8 cellular contexts compared by ENCODE assay signal in genomic region chr4:139084425-139085093, GRCh38.
DNase-seq lines count a peak whose midpoint lies in the region; ATAC-seq and TF ChIP-seq lines count a peak whose summit lies in the region.

No MANE protein-coding gene starts in this region.

- no peaks in the 10 kb centered on the region for H3K9me3 Mint-ChIP-seq in T-helper 2 cell treated with Interferon-gamma antibody and Interleukin-4, amounts not matched to agents 5 μg/mL and 100 μg/mL, for 36 hours
- H3K9me3 Mint-ChIP-seq in endodermal cell = no peaks in the 10 kb centered on the region

- DNase-seq in T-helper 2 cell treated with Interferon-gamma antibody and Interleukin-4, amounts not matched to agents 5 μg/mL and 100 μg/mL, for 36 hours (ENCODE audit: low spot score) = no peak
- DNase-seq in T-helper 2 cell (no peak), PC-9 (peak in 1 of 2 experiments; percentile 65), endodermal cell (no peak), cerebellar nuclear complex (lab: John Stamatoyannopoulos, UW) (no peak)

- TF ChIP-seq RAD21 in neural cell (conservative IDR thresholded peaks at IDR 0.05) = no peak

- H3K27me3 ChIP-seq in PC-9 (ENCODE audit: insufficient read depth, low read depth) = no peaks in the 10 kb centered on the region
- H3K27me3 ChIP-seq in endodermal cell (ENCODE audit: control insufficient read depth, insufficient read depth, low read length, poor library complexity, severe bottlenecking) = no peaks in the 10 kb centered on the region
- no peaks in the 10 kb centered on the region for H3K27me3 ChIP-seq in neural cell (ENCODE audit: insufficient read depth, low read depth, low read length)

- H3K4me3 ChIP-seq in PC-9 (peak overlapping the region; percentile 95), endodermal cell (ENCODE audit: low read length) (peak overlapping the region; percentile 94), neural cell (ENCODE audit: low read length) (peak overlapping the region; percentile 89)

- H3K27ac ChIP-seq in PC-9 (peak overlapping the region; percentile 85), endodermal cell (ENCODE audit: low read depth, low read length) (peak overlapping the region; percentile 88), neural cell (ENCODE audit: low read length) (peak overlapping the region; percentile 62)

- peak overlapping the region; percentile 95 for H3K4me2 ChIP-seq in PC-9
- peak overlapping the region; percentile 88 for H3K4me2 ChIP-seq in neural cell (ENCODE audit: low read length)

- H3K9ac ChIP-seq in endodermal cell (ENCODE audit: extremely low read depth, low read length, poor library complexity, severe bottlenecking) (peak overlapping the region; percentile 74), neural cell (ENCODE audit: low read length) (peak overlapping the region; percentile 76)

- H3F3A ChIP-seq in PC-9 (ENCODE audit: insufficient read depth, low read depth) (peaks cover 20% of the 10 kb centered on the region), neural cell (ENCODE audit: insufficient read depth, low read length, poor library complexity, severe bottlenecking) (peaks cover 7% of the 10 kb centered on the region)

- no TSS peak for BruUV-seq in PC-9 (replicated peaks; lab: Mats Ljungman, UMichigan)

- peak overlapping the region; percentile 83 for H3K27ac Mint-ChIP-seq in T-helper 2 cell treated with Interferon-gamma antibody and Interleukin-4, amounts not matched to agents 5 μg/mL and 100 μg/mL, for 36 hours
- peak overlapping the region; percentile 93 for H3K27ac Mint-ChIP-seq in endodermal cell

- TF ChIP-seq CTCF in PC-9 (conservative IDR thresholded peaks at IDR 0.05) (no peak), endodermal cell (conservative IDR thresholded peaks at IDR 0.05) (no peak), neural cell (IDR thresholded peaks at IDR 0.05; ENCODE audit: poor library complexity, severe bottlenecking) (no peak)

- ATAC-seq in GM21528 (IDR thresholded peaks at IDR 0.05; ENCODE audit: low FRiP score, unreplicated experiment) (no peak), HG03571 (IDR thresholded peaks at IDR 0.05; ENCODE audit: unreplicated experiment) (no peak)

- peaks cover 3% of the 10 kb centered on the region for H3K27me3 Mint-ChIP-seq in T-helper 2 cell treated with Interferon-gamma antibody and Interleukin-4, amounts not matched to agents 5 μg/mL and 100 μg/mL, for 36 hours (ENCODE audit: low read depth)
- H3K27me3 Mint-ChIP-seq in endodermal cell (ENCODE audit: insufficient read depth) = no peaks in the 10 kb centered on the region

- TF ChIP-seq EP300 in neural cell (conservative IDR thresholded peaks at IDR 0.05; ENCODE audit: poor library complexity, severe bottlenecking) = no peak

- intact Hi-C loops in PC-9 (cut with micrococcal nuclease; ENCODE audit: unreplicated experiment) = loop anchor here (1.0 to 10.0 kb wide), 4 partner anchors 54 to 368 kb away; partner anchors contain the start of gene RAB33B

- POLR2A ChIA-PET in PC-9 (lab: Charles Lee; ENCODE audit: unreplicated experiment) = no interaction called here

- WGBS in endodermal cell (ENCODE audit: insufficient coverage in 1 of 2, insufficient read length in 1 of 2), 2 experiments = 0% methylated on average over 19 to 32 of the region's 32 CpGs

- H2AFZ ChIP-seq in PC-9 (peak overlapping the region; percentile 94), neural cell (ENCODE audit: low read depth, low read length) (no peak overlapping the region)

- H3K9me2 ChIP-seq in PC-9 (ENCODE audit: insufficient read depth) = no peaks in the 10 kb centered on the region
- H3K9me2 ChIP-seq in neural cell (ENCODE audit: insufficient read depth, low read length) = no peaks in the 10 kb centered on the region

- H4K20me1 ChIP-seq in PC-9 (ENCODE audit: insufficient read depth) (peaks cover 24% of the 10 kb centered on the region), neural cell (ENCODE audit: insufficient read depth) (no peaks in the 10 kb centered on the region)

- CTCF ChIA-PET in PC-9 (lab: Charles Lee) = no interaction called here

- no peaks in the 10 kb centered on the region for H3K36me3 ChIP-seq in PC-9 (ENCODE audit: low read depth)
- peaks cover 3% of the 10 kb centered on the region for H3K36me3 ChIP-seq in endodermal cell (ENCODE audit: control insufficient read depth, insufficient read depth, low read length)
- no peaks in the 10 kb centered on the region for H3K36me3 ChIP-seq in neural cell (ENCODE audit: insufficient read depth, low read length)

- H3K79me2 ChIP-seq in PC-9 (ENCODE audit: low read depth) (peaks cover 44% of the 10 kb centered on the region), neural cell (replicated peaks; ENCODE audit: insufficient read depth, low read length) (peaks cover 20% of the 10 kb centered on the region)

- peaks cover 21% of the 10 kb centered on the region for H3K36me3 Mint-ChIP-seq in T-helper 2 cell treated with Interferon-gamma antibody and Interleukin-4, amounts not matched to agents 5 μg/mL and 100 μg/mL, for 36 hours (ENCODE audit: low read depth)
- peaks cover 9% of the 10 kb centered on the region for H3K36me3 Mint-ChIP-seq in endodermal cell (ENCODE audit: low read depth)

- peak overlapping the region; percentile 91 for H3K4me3 Mint-ChIP-seq in T-helper 2 cell treated with Interferon-gamma antibody and Interleukin-4, amounts not matched to agents 5 μg/mL and 100 μg/mL, for 36 hours
- peak overlapping the region; percentile 99 for H3K4me3 Mint-ChIP-seq in endodermal cell

- H3K4me1 ChIP-seq in PC-9 (replicated peaks; ENCODE audit: insufficient read depth) = peaks cover 27% of the 10 kb centered on the region
- H3K4me1 ChIP-seq in endodermal cell (ENCODE audit: control insufficient read depth, insufficient read depth, low read length) = peaks cover 4% of the 10 kb centered on the region

- no peaks in the 10 kb centered on the region for H3K9me3 ChIP-seq in PC-9 (ENCODE audit: insufficient read depth, low read depth)
- no peaks in the 10 kb centered on the region for H3K9me3 ChIP-seq in endodermal cell (ENCODE audit: control insufficient read depth, low read length)
- H3K9me3 ChIP-seq in neural cell (ENCODE audit: low read length) = no peaks in the 10 kb centered on the region

- peaks cover 35% of the 10 kb centered on the region for H3K4me1 Mint-ChIP-seq in T-helper 2 cell treated with Interferon-gamma antibody and Interleukin-4, amounts not matched to agents 5 μg/mL and 100 μg/mL, for 36 hours (ENCODE audit: low read depth)
- H3K4me1 Mint-ChIP-seq in endodermal cell = peaks cover 20% of the 10 kb centered on the region

TF ChIP-seq in neural cell, 6 proteins besides CTCF, POLR2A, EP300 and RAD21:
- TF ChIP-seq REST (IDR thresholded peaks at IDR 0.05; ENCODE audit: borderline replicate concordance) (no peak), EZH2 (IDR thresholded peaks at IDR 0.05; ENCODE audit: borderline replicate concordance, insufficient read depth, low read length, poor library complexity, severe bottlenecking) (no peak), POLR2AphosphoS5 (IDR thresholded peaks at IDR 0.05) (no peak), MXI1 (conservative IDR thresholded peaks at IDR 0.05; ENCODE audit: poor library complexity, severe bottlenecking) (no peak), SMC3 (conservative IDR thresholded peaks at IDR 0.05; ENCODE audit: poor library complexity) (no peak), TAF1 (IDR thresholded peaks at IDR 0.05; ENCODE audit: low read depth) (no peak)
